16 cellular contexts compared by ENCODE assay signal in the genomic region with DNA sequence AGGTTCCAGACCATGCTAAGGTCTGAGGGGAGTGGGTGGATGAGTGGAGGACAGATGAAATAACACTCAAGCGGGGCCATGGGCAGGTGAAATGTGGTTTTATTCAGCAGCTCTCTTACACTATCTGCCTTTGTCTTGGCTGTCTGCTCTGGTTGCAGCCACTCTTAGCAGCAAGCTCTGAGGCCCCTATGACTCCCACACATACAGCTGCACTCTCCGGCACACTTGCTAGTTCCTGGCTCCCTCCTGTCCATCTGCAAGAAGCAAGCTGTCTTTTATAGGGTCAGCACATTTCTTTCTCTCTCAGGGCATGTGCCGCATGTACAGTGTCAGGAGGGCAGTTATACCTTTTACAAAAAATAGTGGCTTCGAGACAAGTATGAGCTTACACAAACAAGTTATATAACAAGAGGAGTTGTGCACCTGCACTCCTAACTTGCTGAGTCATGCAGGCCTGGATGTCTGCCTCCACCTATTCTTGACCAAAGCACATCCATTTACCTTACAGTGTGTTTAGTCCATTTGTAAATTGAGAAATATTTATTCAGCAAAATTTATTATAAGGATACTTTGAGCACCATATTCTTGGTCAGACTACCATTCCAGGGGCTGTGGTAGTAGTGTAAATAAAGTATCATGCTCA.
"Had no signal": no experiment of that assay in that cellular context is flagged by ENCODE, and none has a peak within 500 bp of the region (broad histone marks: within the 10 kb centered on the region; RNA-seq: fewer than 3 reads in every experiment).

No MANE protein-coding gene starts in this region.

- H3K9ac ChIP-seq: parathyroid adenoma had no signal

- H3K36me3 ChIP-seq: breast epithelium, lower lobe of right lung, thyroid gland had no signal

- H3K4me2 ChIP-seq: smooth muscle cell had no signal

- FAIRE-seq: urothelium cell line had no signal

- DNase-seq: activated CD4-positive, alpha-beta memory T cell treated with anti-CD3 and anti-CD28 coated beads for 36 hours; activated CD4-positive, alpha-beta T cell treated with anti-CD3 and anti-CD28 coated beads for 1 hour; activated gamma-delta T cell; activated naive CD8-positive, alpha-beta T cell treated with anti-CD3 and anti-CD28 coated beads, Interleukin-2, amount 10 ng/mL, durations not matched to agents 7 days and 5 days; activated T-cell treated with anti-CD3 and anti-CD28 coated beads, Interleukin-2, amount 50 U/mL, for 4 hours; anterior cingulate cortex; dermis blood vessel endothelial cell; hypothalamus; lower lobe of right lung; midbrain; naive B cell; thyroid gland had no signal

- H3K27me3 ChIP-seq: breast epithelium, thyroid gland had no signal

- ATAC-seq: activated T-cell treated with anti-CD3 and anti-CD28 coated beads, Interleukin-2, amount 50 U/mL, for 4 hours; lower lobe of right lung had no signal

- H2AFZ ChIP-seq: parathyroid adenoma had no signal

- H3K79me2 ChIP-seq: parathyroid adenoma had no signal

- H3K4me3 ChIP-seq: breast epithelium, lower lobe of right lung, smooth muscle cell, thyroid gland had no signal

- H3K4me1 ChIP-seq: breast epithelium, lower lobe of right lung, parathyroid adenoma, thyroid gland had no signal

- H3K27ac ChIP-seq: breast epithelium, lower lobe of right lung, parathyroid adenoma, thyroid gland had no signal

- H3K9me3 ChIP-seq: lower lobe of right lung, thyroid gland had no signal
